1 cellular context compared by ENCODE assay signal in genomic region chr17:81245024-81245664, GRCh38.
TF ChIP-seq lines count a peak whose summit lies in the region.

No MANE protein-coding gene starts in this region.

TF ChIP-seq in K562, 482 proteins besides CTCF, POLR2A, EP300 and RAD21 (continued from another document):
- no peak for TF ChIP-seq POU5F1 (IDR thresholded peaks at IDR 0.05; ENCODE audit: borderline replicate concordance, low read depth, low read length, partially characterized antibody)
- TF ChIP-seq ZFP1 (CRISPR knock-in tag; IDR thresholded peaks at IDR 0.05) = no peak
TF ChIP-seq in K562: peak in this region for 5.
